In the genomic region with DNA sequence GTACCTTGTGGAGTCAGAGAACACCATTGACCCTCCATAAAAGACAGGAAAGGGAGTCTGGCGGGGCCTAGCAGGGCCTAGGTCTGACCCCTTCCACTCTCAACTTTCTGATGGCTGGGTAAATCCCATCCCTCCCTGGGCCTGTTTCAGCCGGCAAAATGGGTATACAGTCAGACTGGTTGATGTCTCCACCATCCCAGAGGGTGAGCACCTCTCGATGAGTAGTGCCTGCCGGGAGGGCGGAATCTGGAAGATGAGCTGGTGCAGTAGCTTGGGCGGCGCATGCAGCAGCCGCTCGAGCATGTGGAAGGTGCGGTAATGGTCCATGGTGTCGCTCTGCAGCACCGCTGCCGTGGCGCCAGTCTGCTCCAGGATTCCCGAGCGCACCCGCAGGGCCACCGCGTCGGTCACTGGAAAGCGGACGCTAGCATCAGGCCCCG, we compare ENCODE assay signal across 9 cellular contexts. TPM values are rescaled to one million over a fixed set of nuclear protein-coding genes. Genes with fewer than 3 reads are reported as not detected.
DNase-seq lines count a peak whose midpoint lies in the region; ATAC-seq and TF ChIP-seq lines count a peak whose summit lies in the region.
"Had no signal": no experiment of that assay in that cellular context is flagged by ENCODE, and none has a peak within 500 bp of the region (broad histone marks: within the 10 kb centered on the region; RNA-seq: fewer than 3 reads in every experiment).

No MANE protein-coding gene starts in this region.

- WGBS in tibial nerve, 2 donors = 0 to 2% methylated on average over 23 of the region's 23 CpGs

- H3K27ac ChIP-seq in tibial nerve = peak overlapping the region; percentile 92 to 99 (median 95)

- H3K4me1 ChIP-seq in adipocyte (ENCODE audit: control insufficient read depth, insufficient read depth, low read length) (peaks cover 43% of the 10 kb centered on the region), tibial nerve (peaks cover 0 to 61% (median 38%) of the 10 kb centered on the region in 4 donors)

- CTCF ChIA-PET in BJ (lab: Yijun Ruan, JAX) = interaction anchor here (0.6 to 11.7 kb wide), 30 partner anchors 9 to 394 kb away, joined by 3 to 130 read pairs (median 7); partner anchors contain the start of genes C11orf68, CFL1, CTSW and FOSL1

- no peak for TF ChIP-seq POLR2A in tibial nerve (IDR thresholded peaks at IDR 0.05)

- H3K36me3 ChIP-seq in BJ (ENCODE audit: control insufficient read depth, insufficient read depth, low read length) (peaks cover 25% of the 10 kb centered on the region), adipocyte (ENCODE audit: control insufficient read depth, insufficient read depth, low read length, severe bottlenecking) (peaks cover 49% of the 10 kb centered on the region), tibial nerve (peaks cover 0 to 42% (median 0%) of the 10 kb centered on the region in 3 donors)

- intact Hi-C loops in left colon (cut with DNase I, micrococcal nuclease) = loop anchor here (5.0 to 10.0 kb wide), 2 partner anchors 75 to 97 kb away; partner anchors contain the start of gene SART1 (in 1 of the 2)

- peak overlapping the region; percentile 99 for H3K9ac ChIP-seq in adipocyte (ENCODE audit: low read length)

- no peaks in the 10 kb centered on the region for H3K9me3 ChIP-seq in adipocyte (ENCODE audit: control insufficient read depth, low read length)
- H3K9me3 ChIP-seq in tibial nerve = no peaks in the 10 kb centered on the region

- DNase-seq in BJ (ENCODE audit: low read depth) (no peak), adipocyte (ENCODE audit: low read depth) (no peak), left colon (no peak), tibial nerve (ENCODE audit: low spot score in 2 of 2) (no peak), NCI-H2081 treated with DMSO at 0.1 percent for 48 hours (lab: John Stamatoyannopoulos, UW) (no peak)

- TF ChIP-seq EP300 in tibial nerve (IDR thresholded peaks at IDR 0.05) = no peak

- TF ChIP-seq CTCF in BJ (IDR thresholded peaks at IDR 0.05; ENCODE audit: insufficient read depth, low read depth, low read length) = no peak
- no peak for TF ChIP-seq CTCF in tibial nerve (IDR thresholded peaks at IDR 0.05)

- POLR2A ChIA-PET in BJ (lab: Charles Lee) = interaction anchor here (0.6 to 1.0 kb wide), 14 partner anchors 11 to 239 kb away, joined by 3 to 19 read pairs (median 8); partner anchors contain the start of gene EFEMP2

- peak overlapping the region; percentile 78 for H3K4me3 ChIP-seq in BJ (ENCODE audit: low read depth, low read length)
- peak overlapping the region; percentile 89 for H3K4me3 ChIP-seq in adipocyte (ENCODE audit: low read length)
- peak overlapping the region; percentile 56 to 93 (median 74) for H3K4me3 ChIP-seq in tibial nerve

- ATAC-seq in HG03196 (IDR thresholded peaks at IDR 0.05; ENCODE audit: unreplicated experiment) (peak; percentile 1), left colon (peak; percentile 11), HG02973 (IDR thresholded peaks at IDR 0.05; ENCODE audit: unreplicated experiment) (no peak), GM19455 (IDR thresholded peaks at IDR 0.05; ENCODE audit: unreplicated experiment) (no peak)

- no peaks in the 10 kb centered on the region for H3K27me3 ChIP-seq in BJ (ENCODE audit: control insufficient read depth, insufficient read depth, low read length)
- H3K27me3 ChIP-seq in adipocyte (replicated peaks; ENCODE audit: control insufficient read depth, insufficient read depth, low read length) = no peaks in the 10 kb centered on the region
- H3K27me3 ChIP-seq in tibial nerve = no peaks in the 10 kb centered on the region

RNA-seq across cellular contexts. Expression of gene FIBP, which starts 0.5 kb away (rescaled TPM):
- polyA plus RNA-seq in BJ (2011; rRNA removed) = 136 and 199 TPM in 2 replicates
- polyA minus RNA-seq in BJ (2011; rRNA and poly(A)+ RNA removed) = 99.3 and 128 TPM in 2 replicates
- total RNA-seq in left colon (10 to 100 TPM; 47.7 to 49.6 TPM), tibial nerve (10 to 100 TPM; 53.6 to 73.2 (median 63.7) TPM)

RNA-seq across cellular contexts. Expression of gene CCDC85B, which starts 2.7 kb away (rescaled TPM):
- polyA plus RNA-seq in BJ (2011; rRNA removed) = 23.7 and 33.4 TPM in 2 replicates
- 2.7 and 3.3 TPM in 2 replicates for polyA minus RNA-seq in BJ (2011; rRNA and poly(A)+ RNA removed)
- total RNA-seq in left colon (1 to 10 TPM; 7.1 to 8.6 TPM), tibial nerve (100 to 1,000 TPM in 2 of 4 donors, 10 to 100 TPM in 2; 73.0 to 108 (median 89.4) TPM)

RNA-seq across cellular contexts. Expression of gene CTSW, which starts 8.1 kb away (rescaled TPM):
- polyA plus RNA-seq in BJ (2011; rRNA removed) = 0.15 and 0.21 TPM in 2 replicates
- not detected in 2 replicates for polyA minus RNA-seq in BJ (2011; rRNA and poly(A)+ RNA removed)
- total RNA-seq in left colon (1 to 10 TPM; 1.5 to 2.4 TPM), tibial nerve (1 to 10 TPM in 2 of 4 donors, not detected in 2; 1.5 to 3.1 TPM)
- total RNA-seq: myocyte had no signal

RNA-seq across cellular contexts. Expression of gene FOSL1, which starts 12.4 kb away (rescaled TPM):
- 8.2 and 10.3 TPM in 2 replicates for polyA plus RNA-seq in BJ (2011; rRNA removed)
- polyA minus RNA-seq in BJ (2011; rRNA and poly(A)+ RNA removed) = 9.4 and 15.9 TPM in 2 replicates
- 1 to 10 TPM; 1.1 to 1.8 TPM for total RNA-seq in left colon
- total RNA-seq in tibial nerve = 1 to 10 TPM in 3 of 4 donors, not detected in 1; 1.3 to 3.3 (median 1.4) TPM

RNA-seq across cellular contexts. Expression of gene EFEMP2, which starts 15.1 kb away (rescaled TPM):
- polyA plus RNA-seq in BJ (2011; rRNA removed) = 258 and 497 TPM in 2 replicates
- 129 and 140 TPM in 2 replicates for polyA minus RNA-seq in BJ (2011; rRNA and poly(A)+ RNA removed)
- 10 to 100 TPM in 1 of 2 donors, 1 to 10 TPM in 1; 4.5 to 21.4 TPM for total RNA-seq in left colon
- 10 to 100 TPM; 59.2 to 92.7 (median 82.0) TPM for total RNA-seq in tibial nerve

Comparison
In these comparisons a context has a peak if more than half of its experiments do, and no peak if none do; other contexts are left out.
1. ATAC-seq: peak in HG03196 (single experiment) and left colon (single experiment); none in HG02973 (single experiment) and GM19455 (single experiment).
2. RNA of gene CCDC85B, which starts 2.7 kb away (total RNA-seq): 73.0 to 108 TPM in tibial nerve; 7.1 to 8.6 TPM in left colon; every median in the first group is over 4 times any median in the second.
3. Peak in every context shown above with its lines, with median percentiles within 50 percentile points of each other: H3K4me3 ChIP-seq.